In the genomic region with DNA sequence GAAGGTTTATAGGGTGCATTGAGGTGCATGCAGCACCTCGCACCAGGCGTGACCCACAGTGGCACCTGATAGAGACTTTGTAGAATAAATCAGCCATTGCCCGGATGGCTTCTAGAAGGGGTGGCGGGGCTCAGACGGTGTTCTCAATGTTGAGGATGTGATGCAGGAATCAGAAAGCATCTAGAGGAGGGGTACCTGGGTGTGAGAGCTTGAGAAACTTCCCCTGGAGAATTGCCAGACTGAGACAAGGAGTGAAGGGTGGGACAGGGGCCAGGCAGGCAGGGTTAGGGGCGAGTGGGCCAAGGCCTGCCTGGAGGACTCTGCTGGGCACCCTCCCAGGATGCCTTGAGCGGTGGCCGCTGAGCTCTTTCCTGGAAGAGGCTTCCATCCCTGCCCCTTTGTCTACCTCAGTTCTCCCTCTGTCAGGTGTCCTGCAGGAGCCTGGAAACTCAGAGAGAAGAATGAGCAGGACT, we compare ENCODE assay signal across 16 cellular contexts. TPM values are rescaled to one million over a fixed set of nuclear protein-coding genes. Genes with fewer than 3 reads are reported as not detected.
DNase-seq lines count a peak whose midpoint lies in the region; ATAC-seq, FAIRE-seq and TF ChIP-seq lines count a peak whose summit lies in the region.
"Had no signal": no experiment of that assay in that cellular context is flagged by ENCODE, and none has a peak within 500 bp of the region (broad histone marks: within the 10 kb centered on the region; RNA-seq: fewer than 3 reads in every experiment).

No MANE protein-coding gene starts in this region.

- no peak overlapping the region for H2BK120ac ChIP-seq in IMR-90 (ENCODE audit: low read depth, low read length)
- no peak overlapping the region for H2BK120ac ChIP-seq in H1 (replicated peaks; ENCODE audit: low read depth, low read length)

- H2AFZ ChIP-seq in IMR-90 (replicated peaks; ENCODE audit: low read length, poor library complexity) (no peak overlapping the region), H1 (ENCODE audit: low read length) (no peak overlapping the region)

- ATAC-seq in IMR-90 (ENCODE audit: low read depth) (no peak), HG03095 (IDR thresholded peaks at IDR 0.05; ENCODE audit: unreplicated experiment) (no peak)
- ATAC-seq: heart left ventricle had no signal

- H3K27me3 ChIP-seq in IMR-90 (ENCODE audit: control insufficient read depth, insufficient read depth, low read length) (no peaks in the 10 kb centered on the region), H1 (replicated peaks in 1 of 4; ENCODE audit: control insufficient read depth in 3 of 4, extremely low read depth in 1 of 4, insufficient read depth in 3 of 4, low read length in 3 of 4) (no peaks in the 10 kb centered on the region), MG63 (no peaks in the 10 kb centered on the region)
- H3K27me3 ChIP-seq: cardiac muscle cell, heart left ventricle, neutrophil had no signal

- H3K79me1 ChIP-seq in IMR-90 (ENCODE audit: low read depth in 1 of 2, low read length in 2 of 2) (no peaks in the 10 kb centered on the region), H1 (ENCODE audit: low read depth, low read length) (no peaks in the 10 kb centered on the region)

- H3K4me2 ChIP-seq in IMR-90 (ENCODE audit: low read depth, low read length) (no peak overlapping the region), H1 (ENCODE audit: insufficient read depth in 1 of 2, low read depth in 2 of 2, low read length in 2 of 2) (no peak overlapping the region)

- peak overlapping the region; percentile 85 for H3K27ac Mint-ChIP-seq in neural crest cell (ENCODE audit: unreplicated experiment)

- H2AK5ac ChIP-seq in IMR-90 (ENCODE audit: low read depth, low read length) (peak overlapping the region; percentile 21), H1 (ENCODE audit: low read depth, low read length) (no peak overlapping the region)

- no peak for TF ChIP-seq EP300 in H1 (IDR thresholded peaks at IDR 0.05; ENCODE audit: borderline replicate concordance in 1 of 2, low read depth in 2 of 2, low read length in 2 of 2)

- H3K79me2 ChIP-seq in H1 (ENCODE audit: control insufficient read depth in 1 of 2, insufficient read depth in 2 of 2, low read length in 2 of 2) = no peaks in the 10 kb centered on the region

- WGBS in IMR-90 (ENCODE audit: extremely low coverage in 2 of 2, insufficient read length in 1 of 2), 2 experiments = 91% methylated on average over 6 of the region's 8 CpGs; no CpG with 5 or more reads in 1 of the 2 experiments
- WGBS in H1 (ENCODE audit: extremely low coverage in 1 of 2, insufficient coverage in 1 of 2, insufficient read length in 1 of 2, insufficient replicate concordance in 2 of 2, low coverage in 1 of 2, low lambda C conversion rate in 2 of 2, missing lambda C conversion rate in 1 of 2), 2 experiments = 86% methylated on average over 8 of the region's 8 CpGs; no CpG with 5 or more reads in 1 of the 2 experiments

- H2BK15ac ChIP-seq in IMR-90 (ENCODE audit: low read depth, low read length) (0 out of 3 replicates have a peak overlapping the region, but pooled peaks have one; percentile 21), H1 (ENCODE audit: low read length) (0 out of 2 replicates have a peak overlapping the region, but pooled peaks have one; percentile 46)

- no peak for FAIRE-seq in H1 (lab: Jason Lieb, UNC)
- FAIRE-seq: TTC549 had no signal

- TF ChIP-seq RAD21 in IMR-90 (IDR thresholded peaks at IDR 0.05; ENCODE audit: low read length) (no peak), H1 (IDR thresholded peaks at IDR 0.05 in 1 of 2, conservative IDR thresholded peaks at IDR 0.05 in 1 of 2; ENCODE audit: low read depth in 2 of 2, low read length in 2 of 2) (no peak)

- TF ChIP-seq CTCF in 22Rv1 (IDR thresholded peaks at IDR 0.05) (no peak), IMR-90 (conservative IDR thresholded peaks at IDR 0.05; ENCODE audit: low read depth, low read length) (no peak), H1 (IDR thresholded peaks at IDR 0.05; ENCODE audit: control extremely low read depth in 1 of 3, insufficient read depth in 1 of 3, low read depth in 1 of 3, low read length in 3 of 3) (no peak), neural crest cell (conservative IDR thresholded peaks at IDR 0.05) (no peak), GM10248 (IDR thresholded peaks at IDR 0.05; ENCODE audit: control extremely low read depth, extremely low read depth, low read depth, missing control alignments) (no peak)

- H3K27ac ChIP-seq in 22Rv1 (peak overlapping the region; percentile 64), IMR-90 (ENCODE audit: insufficient read depth, low read length) (no peak overlapping the region), H1 (ENCODE audit: low read depth, low read length) (no peak overlapping the region)
- H3K27ac ChIP-seq: cardiac muscle cell, heart left ventricle, neutrophil had no signal

- POLR2A ChIA-PET in IMR-90 (lab: Charles Lee; ENCODE audit: unreplicated experiment) (no interaction called here), H1 (lab: Charles Lee; ENCODE audit: partially characterized antibody) (interaction anchor here (0.7 to 1.7 kb wide), 4 partner anchors 18 to 82 kb away, joined by 3 to 5 read pairs (median 4); a partner anchor contains a TSS), GM10248 (lab: Yijun Ruan, JAX) (no interaction called here)

- H3K56ac ChIP-seq in IMR-90 (ENCODE audit: extremely low read depth, insufficient read depth, low read length) (no peak overlapping the region), H1 (replicated peaks; ENCODE audit: insufficient read length, low read depth, low read length) (no peak overlapping the region)

- H3K9me3 ChIP-seq in IMR-90 (ENCODE audit: control insufficient read depth, insufficient read depth, low read length) (no peaks in the 10 kb centered on the region), H1 (ENCODE audit: insufficient read depth in 2 of 2, low read depth in 1 of 2, low read length in 1 of 2) (no peaks in the 10 kb centered on the region), MG63 (no peaks in the 10 kb centered on the region)
- H3K9me3 ChIP-seq: heart left ventricle, neutrophil had no signal

- no peaks in the 10 kb centered on the region for H3K27me3 Mint-ChIP-seq in neural crest cell (ENCODE audit: low read depth)

- no peaks in the 10 kb centered on the region for H3K9me3 Mint-ChIP-seq in neural crest cell

- no peak overlapping the region for H3K4ac ChIP-seq in IMR-90 (ENCODE audit: low read depth, low read length)
- no peak overlapping the region for H3K4ac ChIP-seq in H1 (replicated peaks; ENCODE audit: insufficient read length, low read depth, low read length)

- no peak overlapping the region for H2BK12ac ChIP-seq in H1 (ENCODE audit: low read depth, low read length)

- H4K91ac ChIP-seq in IMR-90 (ENCODE audit: insufficient read depth, low read depth, low read length) (no peak overlapping the region), H1 (replicated peaks; ENCODE audit: insufficient read length, low read length) (no peak overlapping the region)

- peaks cover 3% of the 10 kb centered on the region; the same call in 1 of the 2 replicates for H3K23me2 ChIP-seq in H1 (ENCODE audit: low read depth, low read length)

- no peak for TF ChIP-seq POLR2A in IMR-90 (IDR thresholded peaks at IDR 0.05; ENCODE audit: low read depth, low read length)
- TF ChIP-seq POLR2A in H1 (IDR thresholded peaks at IDR 0.05; ENCODE audit: control extremely low read depth in 1 of 2, low read depth in 2 of 2, low read length in 2 of 2) = no peak

- 0 out of 2 replicates have a peak, but pooled peaks cover 4% of the 10 kb centered on the region for H3K9me1 ChIP-seq in IMR-90 (ENCODE audit: insufficient read depth, low read length)

- dilution Hi-C loops in IMR-90 (cut with HindIII; ENCODE audit: low sequenced_read_pairs, unreplicated experiment) = no loop called here

- H3K14ac ChIP-seq in IMR-90 (replicated peaks; ENCODE audit: low read depth, low read length) = no peak overlapping the region
- H3K14ac ChIP-seq in H1 (ENCODE audit: insufficient read length) = no peak overlapping the region

- H2BK20ac ChIP-seq in IMR-90 (ENCODE audit: low read depth, low read length) = peak overlapping the region; percentile 38; the same call in 1 of the 2 replicates
- H2BK20ac ChIP-seq in H1 (ENCODE audit: low read length) = no peak overlapping the region

- H3K4me1 Mint-ChIP-seq in neural crest cell = peaks cover 24% of the 10 kb centered on the region

- no peak overlapping the region for H2AK9ac ChIP-seq in IMR-90 (replicated peaks; ENCODE audit: low read depth, low read length, poor library complexity)

- no peak overlapping the region for H3K4me3 ChIP-seq in IMR-90 (ENCODE audit: insufficient read depth, low read depth, low read length)
- no peak overlapping the region for H3K4me3 ChIP-seq in H1 (ENCODE audit: extremely low read depth in 1 of 4, insufficient read depth in 2 of 4, low read depth in 3 of 4, low read length in 4 of 4)
- H3K4me3 ChIP-seq in MG63 = no peak overlapping the region
- H3K4me3 ChIP-seq: cardiac muscle cell, heart left ventricle had no signal

- H3K36me3 ChIP-seq in IMR-90 (ENCODE audit: control insufficient read depth, insufficient read depth, low read length) (no peaks in the 10 kb centered on the region), H1 (ENCODE audit: control insufficient read depth in 2 of 4, insufficient read depth in 4 of 4, low read length in 3 of 4) (no peaks in the 10 kb centered on the region), MG63 (no peaks in the 10 kb centered on the region)
- H3K36me3 ChIP-seq: cardiac muscle cell, heart left ventricle, neutrophil had no signal

- no peak overlapping the region for H3K4me3 Mint-ChIP-seq in neural crest cell

- in situ Hi-C loops in IMR-90 (cut with MboI; ENCODE audit: low sequenced_read_pairs) = no loop called here

- H3K18ac ChIP-seq in IMR-90 (ENCODE audit: low read depth, low read length) (no peak overlapping the region), H1 (ENCODE audit: extremely low read depth, low read length) (no peak overlapping the region)

- H4K8ac ChIP-seq in IMR-90 (ENCODE audit: low read depth in 2 of 2, low read length in 2 of 2) = no peak overlapping the region
- H4K8ac ChIP-seq in H1 (ENCODE audit: extremely low read depth, insufficient read depth, low read length) = no peak overlapping the region

- intact Hi-C loops in IMR-90 (cut with micrococcal nuclease) = no loop called here

- H3K4me1 ChIP-seq in IMR-90 (ENCODE audit: control insufficient read depth, insufficient read depth, low read length) (peaks cover 15% of the 10 kb centered on the region), H1 (replicated peaks in 1 of 4; ENCODE audit: control insufficient read depth in 3 of 4, insufficient read depth in 4 of 4, low read length in 3 of 4) (peaks cover 0 to 29% (median 15%) of the 10 kb centered on the region in 4 experiments; a peak in 6 of 7 replicates)

- H2BK5ac ChIP-seq in IMR-90 (ENCODE audit: low read depth, low read length, poor library complexity, severe bottlenecking) (no peak overlapping the region), H1 (ENCODE audit: low read depth, low read length) (no peak overlapping the region; the same call in 1 of the 2 replicates)

- no peaks in the 10 kb centered on the region for H3K36me3 Mint-ChIP-seq in neural crest cell (ENCODE audit: low read depth)

- no TSS peak for BruUV-seq in IMR-90 (replicated peaks; lab: Mats Ljungman, UMichigan)

- H3K23ac ChIP-seq in IMR-90 (ENCODE audit: low read depth, low read length) = no peak overlapping the region
- H3K23ac ChIP-seq in H1 (ENCODE audit: insufficient read length) = no peak overlapping the region

- H4K20me1 ChIP-seq in IMR-90 (ENCODE audit: insufficient read depth, low read length) (no peaks in the 10 kb centered on the region), H1 (replicated peaks in 1 of 2; ENCODE audit: control insufficient read depth in 1 of 2, insufficient read depth in 2 of 2, low read length in 2 of 2) (no peaks in the 10 kb centered on the region)

- DNase-seq in IMR-90 = no peak
- DNase-seq in H1 (ENCODE audit: low read depth in 1 of 2, low spot score in 2 of 2) = peak in 1 of 2 experiments; percentile 38
- DNase-seq in neural crest cell (ENCODE audit: low read depth, low spot score) = no peak
- DNase-seq in GM10248 (ENCODE audit: extremely low spot score) = no peak
- no peak for DNase-seq in NCI-H524 treated with DMSO at 0.1 percent for 48 hours (lab: John Stamatoyannopoulos, UW)
- DNase-seq in MG63 = no peak
- DNase-seq: activated CD8-positive, alpha-beta memory T cell treated with anti-CD3 and anti-CD28 coated beads for 24 hours; activated gamma-delta T cell treated with Interleukin-2 at 50 U/mL for 16 hours; erythroblast had no signal

- CTCF ChIA-PET in IMR-90 (lab: Yijun Ruan, JAX) = no interaction called here
- CTCF ChIA-PET in H1 (lab: Charles Lee; ENCODE audit: partially characterized antibody) = interaction anchor here (0.5 to 10.1 kb wide), 9 partner anchors 9 to 388 kb away, joined by 3 to 79 read pairs (median 4); no protein-coding TSS in a partner anchor
- CTCF ChIA-PET in GM10248 (lab: Yijun Ruan, JAX) = interaction anchor here (0.7 to 1.6 kb wide), 3 partner anchors 9 to 43 kb away, joined by 3 to 5 read pairs (median 4); no protein-coding TSS in a partner anchor

- H3K9ac ChIP-seq in IMR-90 (ENCODE audit: low read depth, low read length) (no peak overlapping the region), H1 (replicated peaks in 1 of 4; ENCODE audit: extremely low read depth in 1 of 4, low read depth in 3 of 4, low read length in 3 of 4) (no peak overlapping the region)

- H4K5ac ChIP-seq in IMR-90 (ENCODE audit: low read depth, low read length) (no peak overlapping the region), H1 (ENCODE audit: insufficient read length, low read depth, low read length) (no peak overlapping the region)

RNA-seq across cellular contexts. Expression of a gene that starts 9.3 kb away (rescaled TPM):
- total RNA-seq in IMR-90 (2012; rRNA removed) (0.83 and 0.90 TPM in 2 replicates), neural crest cell (56.6 and 58.5 TPM in 2 replicates)
- polyA plus RNA-seq in IMR-90 (2012; rRNA removed) (7.0 and 8.4 TPM in 2 replicates), H1 (2011; rRNA removed) (2.6 and 2.9 TPM in 2 replicates)
- 7.1 and 9.4 TPM in 2 replicates for polyA plus RNA-seq in IMR-90 (2012; cell fraction: cytosol; rRNA removed)
- polyA plus RNA-seq in IMR-90 (2012; cell fraction: nucleus; rRNA removed; ENCODE audit: low replicate concordance) = 7.6 and 14.1 TPM in 2 replicates
- total RNA-seq in H1 (2021; fragmentation: NEBNext Ultra II Directional; extraction: Animal tissue kit (Norgen Biotek cat#: 25700)) = 0.78 and 1.3 TPM in 2 replicates
- 1.3 TPM for polyA plus RNA-seq in H1 (2011; cell fraction: cytosol; rRNA removed)
- polyA plus RNA-seq in H1 (2011; cell fraction: nucleus; rRNA removed) = 1.6 TPM
- polyA plus RNA-seq in H1 (2012, experiment 1 of 2) = 0.99 to 2.2 TPM (median 1.4 TPM) in 4 replicates
- polyA plus RNA-seq in H1 (2012, experiment 2 of 2) = 1.4 TPM
- 2.8 TPM for polyA plus RNA-seq in H1 (2013, experiment 1 of 2)
- polyA plus RNA-seq in H1 (2013, experiment 2 of 2) = 3.7 TPM
- 1.2 and 1.7 TPM in 2 replicates for polyA minus RNA-seq in H1 (2011; rRNA and poly(A)+ RNA removed)
- polyA minus RNA-seq in H1 (2011; cell fraction: cytosol; rRNA and poly(A)+ RNA removed) = 0.81 TPM
- 3.1 TPM for polyA minus RNA-seq in H1 (2011; cell fraction: nucleus; rRNA and poly(A)+ RNA removed)
- 1.4 and 1.6 TPM in 2 replicates for total RNA-seq in MG63 (2014; rRNA removed; shearing (Covaris generic); ENCODE audit: low replicate concordance)
- total RNA-seq: cardiac muscle cell had no signal

RNA-seq across cellular contexts. Expression of a gene that starts 48.9 kb away (rescaled TPM):
- not detected in 2 replicates for total RNA-seq in IMR-90 (2012; rRNA removed)
- not detected in 2 replicates for polyA plus RNA-seq in IMR-90 (2012; rRNA removed)
- not detected in 2 replicates for polyA plus RNA-seq in IMR-90 (2012; cell fraction: cytosol; rRNA removed)
- polyA plus RNA-seq in IMR-90 (2012; cell fraction: nucleus; rRNA removed; ENCODE audit: low replicate concordance) = not detected in 2 replicates
- 0.15 and 0.28 TPM in 2 replicates for total RNA-seq in H1 (2021; fragmentation: NEBNext Ultra II Directional; extraction: Animal tissue kit (Norgen Biotek cat#: 25700))
- 0.94 and 0.98 TPM in 2 replicates for polyA plus RNA-seq in H1 (2011; rRNA removed)
- polyA plus RNA-seq in H1 (2011; cell fraction: cytosol; rRNA removed) = 1.00 TPM
- 0.87 TPM for polyA plus RNA-seq in H1 (2011; cell fraction: nucleus; rRNA removed)
- polyA plus RNA-seq in H1 (2012, experiment 1 of 2) = 0.64 to 1.4 TPM (median 0.87 TPM) in 4 replicates
- polyA plus RNA-seq in H1 (2012, experiment 2 of 2) = 0.42 TPM
- 0.20 TPM for polyA plus RNA-seq in H1 (2013, experiment 1 of 2)
- 0.52 TPM for polyA plus RNA-seq in H1 (2013, experiment 2 of 2)
- polyA minus RNA-seq in H1 (2011; rRNA and poly(A)+ RNA removed) = 0.59 and 0.69 TPM in 2 replicates
- polyA minus RNA-seq in H1 (2011; cell fraction: cytosol; rRNA and poly(A)+ RNA removed) = not detected
- 0.60 TPM for polyA minus RNA-seq in H1 (2011; cell fraction: nucleus; rRNA and poly(A)+ RNA removed)
- total RNA-seq in neural crest cell = not detected in 2 replicates
- not detected in 2 replicates for total RNA-seq in MG63 (2014; rRNA removed; shearing (Covaris generic); ENCODE audit: low replicate concordance)
- total RNA-seq: cardiac muscle cell, SK-MEL-5 had no signal
- polyA plus RNA-seq: cardiac muscle cell had no signal

Comparison
In these comparisons a context has a peak if more than half of its experiments do, and no peak if none do; other contexts are left out.
1. RNA of a gene that starts 9.3 kb away (total RNA-seq): 56.6 to 58.5 TPM in neural crest cell; 1.4 to 1.6 TPM in MG63, 0.78 to 1.3 TPM in H1 and 0.83 to 0.90 TPM in IMR-90; every median in the first group is over 10 times any median in the second.